ENCODE assay signal across 11 cellular contexts in the genomic region with DNA sequence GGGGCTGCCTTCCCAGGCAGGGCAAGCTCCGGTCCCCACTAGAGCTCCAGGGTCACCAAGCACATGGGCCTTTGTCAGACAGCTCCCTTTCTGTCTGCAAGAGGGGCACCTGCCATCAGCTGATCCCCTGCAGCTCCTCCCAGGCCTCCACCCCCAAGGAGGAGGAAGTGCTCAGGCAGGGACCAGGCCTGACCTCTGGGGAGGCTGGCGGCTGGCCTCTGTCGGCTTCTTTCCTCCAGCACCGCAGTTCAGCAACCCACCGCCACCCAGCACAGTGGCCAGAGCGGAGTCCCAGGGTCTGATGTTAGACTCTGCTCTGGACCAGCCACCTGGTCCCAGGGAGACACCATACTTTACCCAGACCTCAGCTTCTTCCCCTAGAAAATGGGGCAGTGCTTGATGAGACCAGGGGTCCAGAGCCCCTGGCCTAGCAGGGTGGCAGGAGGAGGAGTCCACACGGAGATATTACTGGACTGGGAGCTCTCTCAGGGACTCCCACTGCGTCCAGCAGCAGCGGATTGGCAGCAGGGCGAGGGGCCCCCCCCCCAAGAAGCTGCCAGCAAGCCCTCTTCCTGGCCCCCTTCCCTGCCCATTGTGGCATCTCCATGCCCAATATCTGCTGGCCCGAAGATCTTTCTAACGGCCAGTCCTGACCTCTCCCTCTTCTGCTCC. TPM values are rescaled to one million over a fixed set of nuclear protein-coding genes. Genes with fewer than 3 reads are reported as not detected.
A peak's percentile ranks its signal among the peaks of the same experiment; 100 is the strongest.
DNase-seq lines count a peak whose midpoint lies in the region; ATAC-seq, FAIRE-seq and TF ChIP-seq lines count a peak whose summit lies in the region.
"Had no signal": no experiment of that assay in that cellular context is flagged by ENCODE, and none has a peak within 500 bp of the region (broad histone marks: within the 10 kb centered on the region; RNA-seq: fewer than 3 reads in every experiment).

No MANE protein-coding gene starts in this region.

- no peaks in the 10 kb centered on the region for H3F3A ChIP-seq in PC-9 (ENCODE audit: insufficient read depth, low read depth)

- H3K36me3 ChIP-seq in BLaER1: peaks cover 28% of the 10 kb centered on the region
- H3K36me3 ChIP-seq in HepG2 (replicated peaks in 1 of 2; ENCODE audit: control insufficient read depth in 1 of 2, insufficient read depth in 2 of 2, low read length in 2 of 2): peaks cover 4 to 8% of the 10 kb centered on the region in 2 experiments; a peak in 3 of 5 replicates
- no peaks in the 10 kb centered on the region for H3K36me3 ChIP-seq in PC-9 (ENCODE audit: low read depth)

- POLR2A ChIA-PET in HepG2 (lab: Yijun Ruan, JAX) (no interaction called here), PC-9 (lab: Charles Lee; ENCODE audit: unreplicated experiment) (interaction anchor here (0.7 kb wide), 1 partner anchor 185 kb away, joined by 29 read pairs; no protein-coding TSS in a partner anchor)

- H3K79me2 ChIP-seq in HepG2 (ENCODE audit: insufficient read depth, low read length) (peaks cover 34% of the 10 kb centered on the region), PC-9 (ENCODE audit: low read depth) (peaks cover 19% of the 10 kb centered on the region)

- no peaks in the 10 kb centered on the region for H3K27me3 ChIP-seq in BLaER1
- H3K27me3 ChIP-seq in HepG2 (ENCODE audit: control insufficient read depth in 1 of 2, insufficient read depth in 2 of 2, low read length in 2 of 2): no peaks in the 10 kb centered on the region
- H3K27me3 ChIP-seq in PC-9 (ENCODE audit: insufficient read depth, low read depth): no peaks in the 10 kb centered on the region

- peak overlapping the region; percentile 77 for H3K9ac ChIP-seq in BLaER1
- H3K9ac ChIP-seq in HepG2 (ENCODE audit: insufficient read depth, low read depth, low read length): peak overlapping the region; percentile 25; the same call in 1 of the 2 replicates

- H3K9me3 ChIP-seq in BLaER1 (no peaks in the 10 kb centered on the region), HepG2 (ENCODE audit: low read length) (no peaks in the 10 kb centered on the region), PC-9 (ENCODE audit: insufficient read depth, low read depth) (no peaks in the 10 kb centered on the region)

- 98% methylated on average over 4 of the region's 12 CpGs for WGBS in HepG2 (ENCODE audit: low lambda C conversion rate)

- no peaks in the 10 kb centered on the region for H3K9me2 ChIP-seq in PC-9 (ENCODE audit: insufficient read depth)

- BruUV-seq in HepG2 (replicated peaks; lab: Mats Ljungman, UMichigan): no TSS peak
- no TSS peak for BruUV-seq in PC-9 (replicated peaks; lab: Mats Ljungman, UMichigan)

- intact Hi-C loops in HepG2 (cut with micrococcal nuclease; ENCODE audit: unreplicated experiment): no loop called here
- intact Hi-C loops in PC-9 (cut with micrococcal nuclease; ENCODE audit: unreplicated experiment): no loop called here

- TF ChIP-seq RAD21 in HepG2 (CRISPR knock-in tag; IDR thresholded peaks at IDR 0.05): no peak

- H3K4me2 ChIP-seq in BLaER1 (peak overlapping the region; percentile 97), HepG2 (ENCODE audit: low read depth, low read length) (no peak overlapping the region), PC-9 (no peak overlapping the region)

- FAIRE-seq in GM19239 (lab: Jason Lieb, UNC) (peak; percentile 89), HepG2 (lab: Jason Lieb, UNC) (no peak)

- no peak for TF ChIP-seq CTCF in HepG2 (CRISPR knock-in tag; IDR thresholded peaks at IDR 0.05)
- TF ChIP-seq CTCF in PC-9 (conservative IDR thresholded peaks at IDR 0.05): no peak

- CTCF ChIA-PET in HepG2 (lab: Yijun Ruan, JAX; ENCODE audit: low intra/inter-chr PET ratio, low total read pairs): no interaction called here
- CTCF ChIA-PET in PC-9 (lab: Charles Lee): no interaction called here

- peaks cover 39% of the 10 kb centered on the region; the same call in 1 of the 2 replicates for H4K20me1 ChIP-seq in BLaER1
- H4K20me1 ChIP-seq in HepG2 (ENCODE audit: insufficient read depth, low read length): no peaks in the 10 kb centered on the region
- H4K20me1 ChIP-seq in PC-9 (ENCODE audit: insufficient read depth): peaks cover 45% of the 10 kb centered on the region

- TF ChIP-seq EP300 in HepG2 (IDR thresholded peaks at IDR 0.05; ENCODE audit: low read depth in 2 of 2, low read length in 2 of 2) (no peak), HepG2 (CRISPR knock-in tag; IDR thresholded peaks at IDR 0.05; ENCODE audit: borderline replicate concordance) (no peak)

- peak overlapping the region; percentile 53 for H3K4me3 ChIP-seq in BLaER1
- H3K4me3 ChIP-seq in HepG2 (replicated peaks in 1 of 3; ENCODE audit: insufficient read depth in 1 of 3, low read depth in 2 of 3, low read length in 3 of 3): no peak overlapping the region
- H3K4me3 ChIP-seq in PC-9: no peak overlapping the region

- ATAC-seq in HepG2: peak; percentile 37; the same call in 2 of the 3 replicates
- no peak for ATAC-seq in HG03460 (IDR thresholded peaks at IDR 0.05; ENCODE audit: unreplicated experiment)

- H2AFZ ChIP-seq in HepG2 (ENCODE audit: low read length) (no peak overlapping the region), PC-9 (no peak overlapping the region)

- H3K4me1 ChIP-seq in BLaER1: peaks cover 72% of the 10 kb centered on the region
- H3K4me1 ChIP-seq in HepG2 (ENCODE audit: insufficient read depth, low read length): peaks cover 27% of the 10 kb centered on the region
- no peaks in the 10 kb centered on the region for H3K4me1 ChIP-seq in PC-9 (replicated peaks; ENCODE audit: insufficient read depth)

- H3K27ac ChIP-seq in BLaER1: peak overlapping the region; percentile 89
- peak overlapping the region; percentile 30 for H3K27ac ChIP-seq in HepG2 (ENCODE audit: extremely low read length, insufficient read depth, low read length)
- H3K27ac ChIP-seq in PC-9: no peak overlapping the region

- peak; percentile 63 for DNase-seq in GM19239 (ENCODE audit: insufficient read length, low spot score)
- DNase-seq in RPMI8226: peak; percentile 59
- DNase-seq in HepG2 (ENCODE audit: low spot score): no peak
- DNase-seq in PC-9: no peak
- no peak for DNase-seq in putamen (ENCODE audit: low spot score)
- DNase-seq in NCI-H2029 (lab: John Stamatoyannopoulos, UW): no peak
- DNase-seq: activated naive CD4-positive, alpha-beta T cell treated with Interleukin-2 at 50 U/mL for 16 hours; CD4-positive, CD25-positive, alpha-beta regulatory T cell; NCI-H526 had no signal

- in situ Hi-C loops in HepG2 (cut with HindIII; ENCODE audit: extremely low pct_ligation_motif_present, low pct_unique_long_range_greater_than_20kb): no loop called here

- no peak for TF ChIP-seq POLR2A in HepG2 (IDR thresholded peaks at IDR 0.05; ENCODE audit: insufficient read depth in 1 of 2, low read depth in 2 of 2, low read length in 2 of 2)

RNA-seq across cellular contexts. Expression of a gene that starts 24.1 kb away (rescaled TPM):
- not detected in 2 replicates for total RNA-seq in HepG2 (2016; rRNA removed; fragmentation: Illumina TruSeq; extraction: Trizol)
- not detected in 2 replicates for total RNA-seq in HepG2 (2016; cell fraction: cytosol; rRNA removed; fragmentation: Illumina TruSeq; extraction: Trizol; ENCODE audit: low read depth)
- total RNA-seq in HepG2 (2016; cell fraction: insoluble cytoplasmic fraction; rRNA removed; fragmentation: Illumina TruSeq; extraction: Trizol): not detected in 2 replicates
- not detected in 2 replicates for total RNA-seq in HepG2 (2016; cell fraction: membrane; rRNA removed; fragmentation: Illumina TruSeq; extraction: Trizol)
- total RNA-seq in HepG2 (2016; cell fraction: nucleus; rRNA removed; fragmentation: Illumina TruSeq; extraction: Trizol): not detected in 2 replicates
- polyA plus RNA-seq in HepG2 (2011; rRNA removed): 0.03 and 0.10 TPM in 2 replicates
- 0.03 and 0.04 TPM in 2 replicates for polyA plus RNA-seq in HepG2 (2011; cell fraction: cytosol; rRNA removed)
- 0.42 and 0.51 TPM in 2 replicates for polyA plus RNA-seq in HepG2 (2011; cell fraction: nucleus; rRNA removed)
- polyA plus RNA-seq in HepG2 (2012): 0.04 TPM in 1 of 2 replicates, not detected in the other
- not detected in 2 replicates for polyA plus RNA-seq in HepG2 (2016; cell fraction: cytosol; fragmentation: Illumina TruSeq; extraction: Trizol; ENCODE audit: low read depth)
- polyA plus RNA-seq in HepG2 (2016; cell fraction: insoluble cytoplasmic fraction; fragmentation: Illumina TruSeq; extraction: Trizol; ENCODE audit: low read depth): not detected in 2 replicates
- not detected in 2 replicates for polyA plus RNA-seq in HepG2 (2016; cell fraction: membrane; fragmentation: Illumina TruSeq; extraction: Trizol; ENCODE audit: low read depth)
- 0.14 TPM in 1 of 2 replicates, not detected in the other for polyA plus RNA-seq in HepG2 (2016; cell fraction: nucleus; fragmentation: Illumina TruSeq; extraction: Trizol; ENCODE audit: insufficient read depth, low read depth)
- polyA minus RNA-seq in HepG2 (2011; rRNA and poly(A)+ RNA removed; ENCODE audit: low replicate concordance): 0.12 and 0.14 TPM in 2 replicates
- not detected in 2 replicates for polyA minus RNA-seq in HepG2 (2011; cell fraction: cytosol; rRNA and poly(A)+ RNA removed)
- polyA minus RNA-seq in HepG2 (2011; cell fraction: nucleus; rRNA and poly(A)+ RNA removed): 0.13 TPM in 1 of 2 replicates, not detected in the other
- total RNA-seq in PC-9 (2021): 0.37 and 0.75 TPM in 2 replicates

RNA-seq across cellular contexts. Expression of a gene that starts 41.4 kb away (rescaled TPM):
- total RNA-seq in HepG2 (2016; rRNA removed; fragmentation: Illumina TruSeq; extraction: Trizol): 6.2 and 6.5 TPM in 2 replicates
- total RNA-seq in HepG2 (2016; cell fraction: cytosol; rRNA removed; fragmentation: Illumina TruSeq; extraction: Trizol; ENCODE audit: low read depth): 5.2 and 6.6 TPM in 2 replicates
- 5.7 and 6.5 TPM in 2 replicates for total RNA-seq in HepG2 (2016; cell fraction: insoluble cytoplasmic fraction; rRNA removed; fragmentation: Illumina TruSeq; extraction: Trizol)
- total RNA-seq in HepG2 (2016; cell fraction: membrane; rRNA removed; fragmentation: Illumina TruSeq; extraction: Trizol): 5.0 and 5.6 TPM in 2 replicates
- 1.9 and 4.0 TPM in 2 replicates for total RNA-seq in HepG2 (2016; cell fraction: nucleus; rRNA removed; fragmentation: Illumina TruSeq; extraction: Trizol)
- 21.0 and 27.2 TPM in 2 replicates for polyA plus RNA-seq in HepG2 (2011; rRNA removed)
- polyA plus RNA-seq in HepG2 (2011; cell fraction: cytosol; rRNA removed): 38.4 and 42.6 TPM in 2 replicates
- polyA plus RNA-seq in HepG2 (2011; cell fraction: nucleus; rRNA removed): 20.2 and 22.1 TPM in 2 replicates
- polyA plus RNA-seq in HepG2 (2012): 20.1 and 25.3 TPM in 2 replicates
- polyA plus RNA-seq in HepG2 (2016; cell fraction: cytosol; fragmentation: Illumina TruSeq; extraction: Trizol; ENCODE audit: low read depth): 7.8 and 8.7 TPM in 2 replicates
- 6.9 and 7.6 TPM in 2 replicates for polyA plus RNA-seq in HepG2 (2016; cell fraction: insoluble cytoplasmic fraction; fragmentation: Illumina TruSeq; extraction: Trizol; ENCODE audit: low read depth)
- polyA plus RNA-seq in HepG2 (2016; cell fraction: membrane; fragmentation: Illumina TruSeq; extraction: Trizol; ENCODE audit: low read depth): 5.5 and 5.7 TPM in 2 replicates
- 4.9 and 6.4 TPM in 2 replicates for polyA plus RNA-seq in HepG2 (2016; cell fraction: nucleus; fragmentation: Illumina TruSeq; extraction: Trizol; ENCODE audit: insufficient read depth, low read depth)
- 2.0 and 9.1 TPM in 2 replicates for polyA minus RNA-seq in HepG2 (2011; rRNA and poly(A)+ RNA removed; ENCODE audit: low replicate concordance)
- polyA minus RNA-seq in HepG2 (2011; cell fraction: cytosol; rRNA and poly(A)+ RNA removed): 4.9 and 5.5 TPM in 2 replicates
- polyA minus RNA-seq in HepG2 (2011; cell fraction: nucleus; rRNA and poly(A)+ RNA removed): 3.6 and 5.5 TPM in 2 replicates
- total RNA-seq in PC-9 (2021): 61.6 and 104 TPM in 2 replicates

RNA-seq across cellular contexts. Expression of a gene that starts 41.9 kb away (rescaled TPM):
- total RNA-seq in HepG2 (2016; rRNA removed; fragmentation: Illumina TruSeq; extraction: Trizol) (3.2 and 4.3 TPM in 2 replicates), PC-9 (2021) (11.5 and 17.8 TPM in 2 replicates)
- 1.4 TPM in 2 replicates for total RNA-seq in HepG2 (2016; cell fraction: cytosol; rRNA removed; fragmentation: Illumina TruSeq; extraction: Trizol; ENCODE audit: low read depth)
- 3.1 and 4.0 TPM in 2 replicates for total RNA-seq in HepG2 (2016; cell fraction: insoluble cytoplasmic fraction; rRNA removed; fragmentation: Illumina TruSeq; extraction: Trizol)
- 2.1 and 2.5 TPM in 2 replicates for total RNA-seq in HepG2 (2016; cell fraction: membrane; rRNA removed; fragmentation: Illumina TruSeq; extraction: Trizol)
- total RNA-seq in HepG2 (2016; cell fraction: nucleus; rRNA removed; fragmentation: Illumina TruSeq; extraction: Trizol): 3.4 and 3.8 TPM in 2 replicates
- polyA plus RNA-seq in HepG2 (2011; rRNA removed): 4.8 TPM in 2 replicates
- 3.4 TPM in 2 replicates for polyA plus RNA-seq in HepG2 (2011; cell fraction: cytosol; rRNA removed)
- polyA plus RNA-seq in HepG2 (2011; cell fraction: nucleus; rRNA removed): 3.0 and 3.8 TPM in 2 replicates
- polyA plus RNA-seq in HepG2 (2012): 3.5 and 3.6 TPM in 2 replicates
- 2.6 and 2.9 TPM in 2 replicates for polyA plus RNA-seq in HepG2 (2016; cell fraction: cytosol; fragmentation: Illumina TruSeq; extraction: Trizol; ENCODE audit: low read depth)
- polyA plus RNA-seq in HepG2 (2016; cell fraction: insoluble cytoplasmic fraction; fragmentation: Illumina TruSeq; extraction: Trizol; ENCODE audit: low read depth): 6.8 and 7.3 TPM in 2 replicates
- 4.1 and 5.0 TPM in 2 replicates for polyA plus RNA-seq in HepG2 (2016; cell fraction: membrane; fragmentation: Illumina TruSeq; extraction: Trizol; ENCODE audit: low read depth)
- 6.8 and 9.9 TPM in 2 replicates for polyA plus RNA-seq in HepG2 (2016; cell fraction: nucleus; fragmentation: Illumina TruSeq; extraction: Trizol; ENCODE audit: insufficient read depth, low read depth)
- 9.1 and 11.7 TPM in 2 replicates for polyA minus RNA-seq in HepG2 (2011; rRNA and poly(A)+ RNA removed; ENCODE audit: low replicate concordance)
- polyA minus RNA-seq in HepG2 (2011; cell fraction: cytosol; rRNA and poly(A)+ RNA removed): 4.1 and 6.6 TPM in 2 replicates
- 2.5 and 2.6 TPM in 2 replicates for polyA minus RNA-seq in HepG2 (2011; cell fraction: nucleus; rRNA and poly(A)+ RNA removed)

RNA-seq across cellular contexts. Expression of a gene that starts 43.7 kb away (rescaled TPM):
- 9.2 and 14.3 TPM in 2 replicates for total RNA-seq in HepG2 (2016; rRNA removed; fragmentation: Illumina TruSeq; extraction: Trizol)
- 6.7 and 9.0 TPM in 2 replicates for total RNA-seq in HepG2 (2016; cell fraction: cytosol; rRNA removed; fragmentation: Illumina TruSeq; extraction: Trizol; ENCODE audit: low read depth)
- 7.3 and 15.4 TPM in 2 replicates for total RNA-seq in HepG2 (2016; cell fraction: insoluble cytoplasmic fraction; rRNA removed; fragmentation: Illumina TruSeq; extraction: Trizol)
- total RNA-seq in HepG2 (2016; cell fraction: membrane; rRNA removed; fragmentation: Illumina TruSeq; extraction: Trizol): 14.2 and 14.9 TPM in 2 replicates
- 12.9 and 14.6 TPM in 2 replicates for total RNA-seq in HepG2 (2016; cell fraction: nucleus; rRNA removed; fragmentation: Illumina TruSeq; extraction: Trizol)
- polyA plus RNA-seq in HepG2 (2011; rRNA removed): 9.0 and 13.9 TPM in 2 replicates
- 7.3 and 11.2 TPM in 2 replicates for polyA plus RNA-seq in HepG2 (2011; cell fraction: cytosol; rRNA removed)
- 51.9 and 57.4 TPM in 2 replicates for polyA plus RNA-seq in HepG2 (2011; cell fraction: nucleus; rRNA removed)
- polyA plus RNA-seq in HepG2 (2012): 9.6 and 15.6 TPM in 2 replicates
- 3.7 and 4.8 TPM in 2 replicates for polyA plus RNA-seq in HepG2 (2016; cell fraction: cytosol; fragmentation: Illumina TruSeq; extraction: Trizol; ENCODE audit: low read depth)
- 8.4 and 10.5 TPM in 2 replicates for polyA plus RNA-seq in HepG2 (2016; cell fraction: insoluble cytoplasmic fraction; fragmentation: Illumina TruSeq; extraction: Trizol; ENCODE audit: low read depth)
- 7.2 and 9.9 TPM in 2 replicates for polyA plus RNA-seq in HepG2 (2016; cell fraction: membrane; fragmentation: Illumina TruSeq; extraction: Trizol; ENCODE audit: low read depth)
- 30.3 and 31.0 TPM in 2 replicates for polyA plus RNA-seq in HepG2 (2016; cell fraction: nucleus; fragmentation: Illumina TruSeq; extraction: Trizol; ENCODE audit: insufficient read depth, low read depth)
- 11.1 and 11.5 TPM in 2 replicates for polyA minus RNA-seq in HepG2 (2011; rRNA and poly(A)+ RNA removed; ENCODE audit: low replicate concordance)
- 4.2 and 5.6 TPM in 2 replicates for polyA minus RNA-seq in HepG2 (2011; cell fraction: cytosol; rRNA and poly(A)+ RNA removed)
- polyA minus RNA-seq in HepG2 (2011; cell fraction: nucleus; rRNA and poly(A)+ RNA removed): 11.2 and 12.4 TPM in 2 replicates
- total RNA-seq in PC-9 (2021): 41.1 and 49.5 TPM in 2 replicates

RNA-seq across cellular contexts. Expression of a gene that starts 57.6 kb away (rescaled TPM):
- total RNA-seq in HepG2 (2016; rRNA removed; fragmentation: Illumina TruSeq; extraction: Trizol): 30.6 and 42.0 TPM in 2 replicates
- total RNA-seq in HepG2 (2016; cell fraction: cytosol; rRNA removed; fragmentation: Illumina TruSeq; extraction: Trizol; ENCODE audit: low read depth): 15.7 and 22.3 TPM in 2 replicates
- total RNA-seq in HepG2 (2016; cell fraction: insoluble cytoplasmic fraction; rRNA removed; fragmentation: Illumina TruSeq; extraction: Trizol): 34.9 and 39.3 TPM in 2 replicates
- 28.5 and 42.7 TPM in 2 replicates for total RNA-seq in HepG2 (2016; cell fraction: membrane; rRNA removed; fragmentation: Illumina TruSeq; extraction: Trizol)
- 13.0 and 14.5 TPM in 2 replicates for total RNA-seq in HepG2 (2016; cell fraction: nucleus; rRNA removed; fragmentation: Illumina TruSeq; extraction: Trizol)
- polyA plus RNA-seq in HepG2 (2011; rRNA removed): 22.2 and 24.1 TPM in 2 replicates
- 22.8 and 32.6 TPM in 2 replicates for polyA plus RNA-seq in HepG2 (2011; cell fraction: cytosol; rRNA removed)
- 31.3 and 38.6 TPM in 2 replicates for polyA plus RNA-seq in HepG2 (2011; cell fraction: nucleus; rRNA removed)
- 22.7 and 23.7 TPM in 2 replicates for polyA plus RNA-seq in HepG2 (2012)
- polyA plus RNA-seq in HepG2 (2016; cell fraction: cytosol; fragmentation: Illumina TruSeq; extraction: Trizol; ENCODE audit: low read depth): 28.4 and 37.8 TPM in 2 replicates
- 62.1 and 65.3 TPM in 2 replicates for polyA plus RNA-seq in HepG2 (2016; cell fraction: insoluble cytoplasmic fraction; fragmentation: Illumina TruSeq; extraction: Trizol; ENCODE audit: low read depth)
- polyA plus RNA-seq in HepG2 (2016; cell fraction: membrane; fragmentation: Illumina TruSeq; extraction: Trizol; ENCODE audit: low read depth): 40.2 and 48.8 TPM in 2 replicates
- 33.1 and 40.0 TPM in 2 replicates for polyA plus RNA-seq in HepG2 (2016; cell fraction: nucleus; fragmentation: Illumina TruSeq; extraction: Trizol; ENCODE audit: insufficient read depth, low read depth)
- polyA minus RNA-seq in HepG2 (2011; rRNA and poly(A)+ RNA removed; ENCODE audit: low replicate concordance): 20.1 and 20.5 TPM in 2 replicates
- 12.5 and 19.8 TPM in 2 replicates for polyA minus RNA-seq in HepG2 (2011; cell fraction: cytosol; rRNA and poly(A)+ RNA removed)
- polyA minus RNA-seq in HepG2 (2011; cell fraction: nucleus; rRNA and poly(A)+ RNA removed): 7.9 and 9.2 TPM in 2 replicates
- total RNA-seq in PC-9 (2021): 29.6 and 30.6 TPM in 2 replicates

Comparison
In these comparisons a context has a peak if more than half of its experiments do, and no peak if none do; other contexts are left out.
1. DNase-seq: peak in GM19239 (single experiment) and RPMI8226 (single experiment); none in HepG2 (single experiment), PC-9 (0 of 2), putamen (single experiment) and NCI-H2029 (single experiment).